29 cellular contexts compared by ENCODE assay signal in genomic region chr1:235545294-235545930, GRCh38.
"Had no signal": no experiment of that assay in that cellular context is flagged by ENCODE, and none has a peak within 500 bp of the region (broad histone marks: within the 10 kb centered on the region; RNA-seq: fewer than 3 reads in every experiment).

No MANE protein-coding gene starts in this region.

- H3K36me3 Mint-ChIP-seq: memory B cell; mesothelial cell of epicardium; naive B cell; natural killer cell treated with Interleukin-12 subunit alpha and Interleukin-12 subunit beta and Interleukin-15 and Interleukin-18, amount 100 ng/mL, for 72 hours; stimulated activated memory B cell treated with anti-CD40 and anti-IgM and Interleukin-4, amounts not matched to agents 10 μg/mL and 1 μg/mL and 100 μg/mL, for 72 hours had no signal

- H3K27ac Mint-ChIP-seq: effector memory CD8-positive, alpha-beta T cell; memory B cell; mesothelial cell of epicardium; natural killer cell treated with Interleukin-12 subunit alpha and Interleukin-12 subunit beta and Interleukin-15 and Interleukin-18, amount 100 ng/mL, for 72 hours; neural progenitor cell; progenitor cell of endocrine pancreas; stimulated activated memory B cell treated with anti-CD40 and anti-IgM and Interleukin-4, amounts not matched to agents 10 μg/mL and 1 μg/mL and 100 μg/mL, for 72 hours had no signal

- H3K4me3 Mint-ChIP-seq: effector memory CD8-positive, alpha-beta T cell; memory B cell; mesothelial cell of epicardium; naive B cell; natural killer cell treated with Interleukin-12 subunit alpha and Interleukin-12 subunit beta and Interleukin-15 and Interleukin-18, amount 100 ng/mL, for 72 hours; neural progenitor cell; stimulated activated memory B cell treated with anti-CD40 and anti-IgM and Interleukin-4, amounts not matched to agents 10 μg/mL and 1 μg/mL and 100 μg/mL, for 72 hours had no signal

- H3K27me3 Mint-ChIP-seq: progenitor cell of endocrine pancreas had no signal

- H3K9me3 ChIP-seq: esophagus squamous epithelium, mucosa of descending colon, spleen, testis, tibial artery, upper lobe of left lung had no signal

- ATAC-seq: effector memory CD8-positive, alpha-beta T cell; left lobe of liver; mucosa of descending colon; natural killer cell treated with Interleukin-12 subunit alpha and Interleukin-12 subunit beta and Interleukin-15 and Interleukin-18, amount 100 ng/mL, for 72 hours; right cardiac atrium; stimulated activated memory B cell treated with anti-CD40 and anti-IgM and Interleukin-4, amounts not matched to agents 10 μg/mL and 1 μg/mL and 100 μg/mL, for 72 hours; stimulated activated naive CD8-positive, alpha-beta T cell treated with anti-CD3 and anti-CD28 coated beads, Interleukin-15, Interleukin-2, amounts not matched to agents 100 U/mL and 50 U/mL, for 24 hours had no signal

- H2AFZ ChIP-seq: neural progenitor cell, parathyroid adenoma had no signal

- H3K79me2 ChIP-seq: parathyroid adenoma had no signal

- H3K27me3 ChIP-seq: neural progenitor cell, spleen, testis, upper lobe of left lung had no signal

- H3K36me3 ChIP-seq: esophagus squamous epithelium, neural progenitor cell, spleen, tibial artery, upper lobe of left lung had no signal

- DNase-seq: cerebellar nuclear complex; cortex of kidney; effector memory CD8-positive, alpha-beta T cell; erythroblast; esophagus squamous epithelium; foreskin melanocyte; mucosa of descending colon; naive B cell; right cardiac atrium; spleen; stimulated activated CD4-positive, alpha-beta T cell treated with anti-CD3 and anti-CD28 coated beads, Interleukin-4, amount 100 ng/mL, for 4 hours; stimulated activated naive CD8-positive, alpha-beta T cell treated with anti-CD3 and anti-CD28 coated beads, Interleukin-15, Interleukin-2, amounts not matched to agents 100 U/mL and 50 U/mL, for 24 hours; substantia nigra; testis; tibial artery; upper lobe of left lung had no signal

- H3K9me3 Mint-ChIP-seq: effector memory CD8-positive, alpha-beta T cell; memory B cell; mesothelial cell of epicardium; natural killer cell treated with Interleukin-12 subunit alpha and Interleukin-12 subunit beta and Interleukin-15 and Interleukin-18, amount 100 ng/mL, for 72 hours; neural progenitor cell; stimulated activated memory B cell treated with anti-CD40 and anti-IgM and Interleukin-4, amounts not matched to agents 10 μg/mL and 1 μg/mL and 100 μg/mL, for 72 hours had no signal

- H3K4me1 ChIP-seq: esophagus squamous epithelium, parathyroid adenoma, spleen, testis, tibial artery, upper lobe of left lung had no signal

- H3K4me3 ChIP-seq: esophagus squamous epithelium, lung, mucosa of descending colon, neural progenitor cell, skin epidermis, spleen, testis, tibial artery, upper lobe of left lung had no signal

- H3K4me1 Mint-ChIP-seq: memory B cell; mesothelial cell of epicardium; stimulated activated memory B cell treated with anti-CD40 and anti-IgM and Interleukin-4, amounts not matched to agents 10 μg/mL and 1 μg/mL and 100 μg/mL, for 72 hours had no signal

- H3K27ac ChIP-seq: esophagus squamous epithelium, neural progenitor cell, parathyroid adenoma, skin epidermis, spleen, testis, tibial artery, upper lobe of left lung had no signal

- H3K9ac ChIP-seq: neural progenitor cell, parathyroid adenoma had no signal

- H3K4me2 ChIP-seq: neural progenitor cell had no signal

- FAIRE-seq: endometrium, keratinocyte, urothelium cell line had no signal
